In the genomic region with DNA sequence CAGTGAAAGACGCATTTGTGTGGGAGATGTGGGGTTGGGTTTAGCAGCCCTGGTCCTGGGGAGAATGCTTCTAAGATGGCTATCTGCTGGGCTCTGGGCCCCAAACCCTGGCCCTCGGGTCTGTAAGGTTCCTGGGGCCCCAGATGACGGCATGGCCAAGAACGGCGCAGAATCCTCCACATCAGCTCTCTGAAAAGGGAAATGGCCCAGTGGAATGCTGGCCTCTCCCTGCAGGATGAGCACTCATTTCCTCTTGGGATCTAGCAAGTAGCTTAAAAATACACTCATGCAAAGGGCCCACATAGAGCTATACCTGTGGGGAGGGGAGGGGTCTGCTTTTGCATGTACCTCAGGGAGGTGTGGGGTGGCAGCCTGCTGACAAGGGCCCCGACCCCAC, we compare ENCODE assay signal across 8 cellular contexts. TPM values are rescaled to one million over a fixed set of nuclear protein-coding genes. Genes with fewer than 3 reads are reported as not detected.
DNase-seq lines count a peak whose midpoint lies in the region; ATAC-seq, FAIRE-seq and TF ChIP-seq lines count a peak whose summit lies in the region.

No MANE protein-coding gene starts in this region.

- no peaks in the 10 kb centered on the region for H3K36me3 Mint-ChIP-seq in T-helper 17 cell (ENCODE audit: low read depth)

- peaks cover 28% of the 10 kb centered on the region for H3K27me3 Mint-ChIP-seq in T-helper 17 cell

- peak overlapping the region; percentile 33 to 59 for H3K4me3 ChIP-seq in foreskin fibroblast (ENCODE audit: low read depth in 1 of 2, low read length in 2 of 2)

- H3K4me3 Mint-ChIP-seq in T-helper 17 cell: peak overlapping the region; percentile 66

- peak overlapping the region; percentile 41 for H3K27ac Mint-ChIP-seq in T-helper 17 cell

- TF ChIP-seq CTCF in foreskin fibroblast (IDR thresholded peaks at IDR 0.05; ENCODE audit: low read depth, low read length) (no peak), D721Med (IDR thresholded peaks at IDR 0.05; ENCODE audit: insufficient read depth, missing control alignments) (no peak)

- no peak for ATAC-seq in T-helper 17 cell

- DNase-seq in ELR (ENCODE audit: low read depth) (peak; percentile 76), T-helper 17 cell (no peak), foreskin fibroblast (peak; percentile 56 to 76), pulmonary artery endothelial cell (ENCODE audit: low read depth, low spot score) (peak; percentile 19), iPS-NIHi7 (ENCODE audit: extremely low spot score) (no peak), UCSD-AML1 (lab: John Stamatoyannopoulos, UW; ENCODE audit: unreplicated experiment) (no peak), GM19238 (ENCODE audit: insufficient read length, low spot score) (no peak), D721Med (ENCODE audit: insufficient read length, low spot score) (no peak)

- FAIRE-seq in D721Med (lab: Jason Lieb, UNC): no peak

- H3K4me1 Mint-ChIP-seq in T-helper 17 cell: peaks cover 2% of the 10 kb centered on the region

- H3K9me3 ChIP-seq in T-helper 17 cell (ENCODE audit: control insufficient read depth, low read length, poor library complexity, severe bottlenecking): no peaks in the 10 kb centered on the region

RNA-seq across cellular contexts. Expression of a gene that starts 37.5 kb away (rescaled TPM):
- not detected for total RNA-seq in T-helper 17 cell
- total RNA-seq in pulmonary artery endothelial cell: not detected in 2 replicates

Comparison
In these comparisons a context has a peak if more than half of its experiments do, and no peak if none do; other contexts are left out.
1. DNase-seq: peak in ELR (single experiment), foreskin fibroblast (2 of 2) and pulmonary artery endothelial cell (single experiment); none in T-helper 17 cell (0 of 3), iPS-NIHi7 (single experiment), UCSD-AML1 (single experiment), GM19238 (single experiment) and D721Med (single experiment).